Comparison of ENCODE assay signal across 1 cellular context in the genomic region with DNA sequence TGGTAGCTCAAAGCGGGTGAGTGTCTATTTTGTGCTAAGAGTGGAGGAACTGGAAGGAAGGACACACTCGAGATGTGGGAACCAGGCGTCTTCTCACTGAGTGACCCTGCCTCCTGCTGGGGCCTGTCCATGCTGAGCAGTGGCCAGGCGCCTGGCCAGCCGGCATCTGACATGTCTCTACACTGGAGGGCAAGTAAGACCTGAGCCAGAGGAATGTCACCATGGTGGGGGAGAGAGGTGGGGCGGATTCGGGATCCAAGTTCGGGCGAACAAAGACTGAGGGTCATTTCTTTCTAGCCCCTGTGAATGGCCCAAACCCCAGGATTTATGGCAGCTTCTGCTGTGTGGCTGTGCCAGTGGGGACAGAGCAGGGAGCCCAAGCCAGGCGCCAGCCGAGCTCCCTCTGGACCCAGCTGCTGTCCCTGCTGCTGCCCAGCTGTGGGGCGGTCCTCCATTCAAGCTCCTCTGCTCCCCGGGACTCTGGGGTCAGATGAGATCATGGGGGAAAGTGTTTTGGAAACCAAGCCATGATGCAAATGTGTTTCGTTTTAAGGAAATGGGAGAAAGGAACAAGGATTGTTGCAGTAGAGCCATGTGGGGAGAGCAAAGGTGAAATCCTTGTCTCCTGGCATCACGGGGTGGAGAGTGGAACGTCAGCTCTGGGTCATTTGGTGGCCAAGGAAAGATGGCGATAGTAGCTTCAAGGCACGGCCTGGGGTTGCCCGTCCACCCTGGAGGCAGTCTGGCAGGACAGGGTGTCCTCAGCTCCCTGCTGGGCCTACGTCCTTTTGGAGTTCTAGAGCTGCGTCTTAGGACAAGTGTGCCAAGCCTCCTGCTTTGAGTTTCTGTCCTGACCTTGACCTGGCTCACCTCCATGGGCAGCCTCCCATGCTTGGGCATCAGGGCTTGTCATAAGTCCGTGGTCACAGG.
TF ChIP-seq lines count a peak whose summit lies in the region.

No MANE protein-coding gene starts in this region.

TF ChIP-seq in GM12878, 131 proteins besides CTCF, POLR2A, EP300 and RAD21:
- TF ChIP-seq, protein P1, sequence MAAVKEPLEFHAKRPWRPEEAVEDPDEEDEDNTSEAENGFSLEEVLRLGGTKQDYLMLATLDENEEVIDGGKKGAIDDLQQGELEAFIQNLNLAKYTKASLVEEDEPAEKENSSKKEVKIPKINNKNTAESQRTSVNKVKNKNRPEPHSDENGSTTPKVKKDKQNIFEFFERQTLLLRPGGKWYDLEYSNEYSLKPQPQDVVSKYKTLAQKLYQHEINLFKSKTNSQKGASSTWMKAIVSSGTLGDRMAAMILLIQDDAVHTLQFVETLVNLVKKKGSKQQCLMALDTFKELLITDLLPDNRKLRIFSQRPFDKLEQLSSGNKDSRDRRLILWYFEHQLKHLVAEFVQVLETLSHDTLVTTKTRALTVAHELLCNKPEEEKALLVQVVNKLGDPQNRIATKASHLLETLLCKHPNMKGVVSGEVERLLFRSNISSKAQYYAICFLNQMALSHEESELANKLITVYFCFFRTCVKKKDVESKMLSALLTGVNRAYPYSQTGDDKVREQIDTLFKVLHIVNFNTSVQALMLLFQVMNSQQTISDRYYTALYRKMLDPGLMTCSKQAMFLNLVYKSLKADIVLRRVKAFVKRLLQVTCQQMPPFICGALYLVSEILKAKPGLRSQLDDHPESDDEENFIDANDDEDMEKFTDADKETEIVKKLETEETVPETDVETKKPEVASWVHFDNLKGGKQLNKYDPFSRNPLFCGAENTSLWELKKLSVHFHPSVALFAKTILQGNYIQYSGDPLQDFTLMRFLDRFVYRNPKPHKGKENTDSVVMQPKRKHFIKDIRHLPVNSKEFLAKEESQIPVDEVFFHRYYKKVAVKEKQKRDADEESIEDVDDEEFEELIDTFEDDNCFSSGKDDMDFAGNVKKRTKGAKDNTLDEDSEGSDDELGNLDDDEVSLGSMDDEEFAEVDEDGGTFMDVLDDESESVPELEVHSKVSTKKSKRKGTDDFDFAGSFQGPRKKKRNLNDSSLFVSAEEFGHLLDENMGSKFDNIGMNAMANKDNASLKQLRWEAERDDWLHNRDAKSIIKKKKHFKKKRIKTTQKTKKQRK (IDR thresholded peaks at IDR 0.05; ENCODE audit: low read depth, low read length), result no peak
- TF ChIP-seq MYC (IDR thresholded peaks at IDR 0.05; ENCODE audit: insufficient read depth, insufficient read length, insufficient replicate concordance, low read length, severe bottlenecking) (no peak), NR2F1 (conservative IDR thresholded peaks at IDR 0.05) (no peak), EZH2 (IDR thresholded peaks at IDR 0.05; ENCODE audit: borderline replicate concordance, control insufficient read depth, low read depth, low read length) (no peak), NFYA (IDR thresholded peaks at IDR 0.05; ENCODE audit: borderline replicate concordance, low read depth, low read length) (no peak), NFXL1 (IDR thresholded peaks at IDR 0.05; ENCODE audit: borderline replicate concordance) (no peak), ESRRA (IDR thresholded peaks at IDR 0.05; ENCODE audit: low read length) (no peak), KAT2A (conservative IDR thresholded peaks at IDR 0.05; ENCODE audit: control insufficient read depth, low read depth, low read length) (no peak), RBBP5 (conservative IDR thresholded peaks at IDR 0.05) (no peak), CREM (IDR thresholded peaks at IDR 0.05; ENCODE audit: low read depth) (no peak), ZNF274 (IDR thresholded peaks at IDR 0.05; ENCODE audit: insufficient read depth, insufficient read length) (no peak), SMARCA5 (IDR thresholded peaks at IDR 0.05) (no peak)
- TF ChIP-seq, protein P2, sequence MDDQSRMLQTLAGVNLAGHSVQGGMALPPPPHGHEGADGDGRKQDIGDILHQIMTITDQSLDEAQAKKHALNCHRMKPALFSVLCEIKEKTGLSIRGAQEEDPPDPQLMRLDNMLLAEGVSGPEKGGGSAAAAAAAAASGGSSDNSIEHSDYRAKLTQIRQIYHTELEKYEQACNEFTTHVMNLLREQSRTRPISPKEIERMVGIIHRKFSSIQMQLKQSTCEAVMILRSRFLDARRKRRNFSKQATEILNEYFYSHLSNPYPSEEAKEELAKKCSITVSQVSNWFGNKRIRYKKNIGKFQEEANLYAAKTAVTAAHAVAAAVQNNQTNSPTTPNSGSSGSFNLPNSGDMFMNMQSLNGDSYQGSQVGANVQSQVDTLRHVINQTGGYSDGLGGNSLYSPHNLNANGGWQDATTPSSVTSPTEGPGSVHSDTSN (IDR thresholded peaks at IDR 0.05; ENCODE audit: insufficient replicate concordance, low read depth, low read length), result no peak
- TF ChIP-seq, protein P3, sequence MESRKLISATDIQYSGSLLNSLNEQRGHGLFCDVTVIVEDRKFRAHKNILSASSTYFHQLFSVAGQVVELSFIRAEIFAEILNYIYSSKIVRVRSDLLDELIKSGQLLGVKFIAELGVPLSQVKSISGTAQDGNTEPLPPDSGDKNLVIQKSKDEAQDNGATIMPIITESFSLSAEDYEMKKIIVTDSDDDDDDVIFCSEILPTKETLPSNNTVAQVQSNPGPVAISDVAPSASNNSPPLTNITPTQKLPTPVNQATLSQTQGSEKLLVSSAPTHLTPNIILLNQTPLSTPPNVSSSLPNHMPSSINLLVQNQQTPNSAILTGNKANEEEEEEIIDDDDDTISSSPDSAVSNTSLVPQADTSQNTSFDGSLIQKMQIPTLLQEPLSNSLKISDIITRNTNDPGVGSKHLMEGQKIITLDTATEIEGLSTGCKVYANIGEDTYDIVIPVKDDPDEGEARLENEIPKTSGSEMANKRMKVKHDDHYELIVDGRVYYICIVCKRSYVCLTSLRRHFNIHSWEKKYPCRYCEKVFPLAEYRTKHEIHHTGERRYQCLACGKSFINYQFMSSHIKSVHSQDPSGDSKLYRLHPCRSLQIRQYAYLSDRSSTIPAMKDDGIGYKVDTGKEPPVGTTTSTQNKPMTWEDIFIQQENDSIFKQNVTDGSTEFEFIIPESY (IDR thresholded peaks at IDR 0.05), result no peak
- TF ChIP-seq, protein P4, sequence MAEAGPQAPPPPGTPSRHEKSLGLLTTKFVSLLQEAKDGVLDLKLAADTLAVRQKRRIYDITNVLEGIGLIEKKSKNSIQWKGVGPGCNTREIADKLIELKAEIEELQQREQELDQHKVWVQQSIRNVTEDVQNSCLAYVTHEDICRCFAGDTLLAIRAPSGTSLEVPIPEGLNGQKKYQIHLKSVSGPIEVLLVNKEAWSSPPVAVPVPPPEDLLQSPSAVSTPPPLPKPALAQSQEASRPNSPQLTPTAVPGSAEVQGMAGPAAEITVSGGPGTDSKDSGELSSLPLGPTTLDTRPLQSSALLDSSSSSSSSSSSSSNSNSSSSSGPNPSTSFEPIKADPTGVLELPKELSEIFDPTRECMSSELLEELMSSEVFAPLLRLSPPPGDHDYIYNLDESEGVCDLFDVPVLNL (IDR thresholded peaks at IDR 0.05; ENCODE audit: low read depth, low read length), result no peak
- TF ChIP-seq, protein P5, sequence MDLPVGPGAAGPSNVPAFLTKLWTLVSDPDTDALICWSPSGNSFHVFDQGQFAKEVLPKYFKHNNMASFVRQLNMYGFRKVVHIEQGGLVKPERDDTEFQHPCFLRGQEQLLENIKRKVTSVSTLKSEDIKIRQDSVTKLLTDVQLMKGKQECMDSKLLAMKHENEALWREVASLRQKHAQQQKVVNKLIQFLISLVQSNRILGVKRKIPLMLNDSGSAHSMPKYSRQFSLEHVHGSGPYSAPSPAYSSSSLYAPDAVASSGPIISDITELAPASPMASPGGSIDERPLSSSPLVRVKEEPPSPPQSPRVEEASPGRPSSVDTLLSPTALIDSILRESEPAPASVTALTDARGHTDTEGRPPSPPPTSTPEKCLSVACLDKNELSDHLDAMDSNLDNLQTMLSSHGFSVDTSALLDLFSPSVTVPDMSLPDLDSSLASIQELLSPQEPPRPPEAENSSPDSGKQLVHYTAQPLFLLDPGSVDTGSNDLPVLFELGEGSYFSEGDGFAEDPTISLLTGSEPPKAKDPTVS (IDR thresholded peaks at IDR 0.05; ENCODE audit: low read depth, low read length), result no peak
- TF ChIP-seq, protein P6, sequence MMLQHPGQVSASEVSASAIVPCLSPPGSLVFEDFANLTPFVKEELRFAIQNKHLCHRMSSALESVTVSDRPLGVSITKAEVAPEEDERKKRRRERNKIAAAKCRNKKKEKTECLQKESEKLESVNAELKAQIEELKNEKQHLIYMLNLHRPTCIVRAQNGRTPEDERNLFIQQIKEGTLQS (IDR thresholded peaks at IDR 0.05; ENCODE audit: borderline replicate concordance, extremely low read depth, low read depth, low read length), result no peak
TF ChIP-seq in GM12878: peak in this region for 0.
